ENCODE assay signal across 18 cellular contexts in the genomic region with DNA sequence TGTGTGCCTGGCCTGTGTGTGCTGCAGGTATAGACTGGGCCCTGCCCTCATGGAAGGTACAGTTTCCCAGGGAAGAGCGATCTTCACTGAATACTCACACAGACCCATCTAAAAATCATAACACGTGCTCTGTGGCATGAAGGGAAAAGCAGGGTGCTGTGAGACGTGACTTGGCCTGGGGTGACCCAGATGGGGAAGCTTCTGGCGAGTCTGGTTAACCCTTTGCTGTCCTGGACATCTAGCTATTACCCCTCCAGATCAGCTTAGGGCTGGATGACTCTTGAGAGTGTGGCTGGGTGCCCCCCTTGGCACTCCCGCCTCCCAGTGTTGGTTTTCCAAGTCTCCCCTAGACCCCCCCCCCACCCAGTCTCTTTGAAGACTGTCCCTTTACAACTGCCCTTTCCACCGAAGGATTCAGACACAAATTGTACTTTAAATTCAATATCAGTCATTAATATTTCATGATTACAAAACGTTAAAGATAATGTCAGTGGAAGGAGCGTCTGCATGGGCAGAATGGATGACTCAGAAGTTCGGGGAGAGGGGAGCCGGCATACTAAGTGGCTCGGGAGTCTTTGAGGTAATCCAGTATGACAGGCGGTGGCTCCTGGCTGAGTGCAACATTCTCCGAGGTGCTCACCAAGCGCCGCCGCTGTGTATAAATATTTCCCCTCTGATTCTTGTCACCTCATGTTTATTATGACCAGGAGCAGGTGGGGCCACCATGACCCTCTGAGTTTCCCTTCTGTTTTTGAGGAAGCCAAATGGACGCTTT.
DNase-seq lines count a peak whose midpoint lies in the region; ATAC-seq, FAIRE-seq and TF ChIP-seq lines count a peak whose summit lies in the region.
"Had no signal": no experiment of that assay in that cellular context is flagged by ENCODE, and none has a peak within 500 bp of the region (broad histone marks: within the 10 kb centered on the region; RNA-seq: fewer than 3 reads in every experiment).

No MANE protein-coding gene starts in this region.

- peak; percentile 91 for ATAC-seq in SK-N-SH treated with all-trans-retinoic acid at 6 μM for 48 hours
- no peak for ATAC-seq in HG03342 (IDR thresholded peaks at IDR 0.05; ENCODE audit: unreplicated experiment)
- ATAC-seq: CD8-positive, alpha-beta T cell had no signal

- DNase-seq in NCI-H2171 treated with DMSO at 0.1 percent for 48 hours (lab: John Stamatoyannopoulos, UW) (peak; percentile 38), NCI-H2171 (lab: John Stamatoyannopoulos, UW) (no peak), cerebellum (ENCODE audit: low spot score) (peak; percentile 42), urothelium cell line (ENCODE audit: low spot score) (peak; percentile 46), UCSD-AML1 (lab: John Stamatoyannopoulos, UW; ENCODE audit: unreplicated experiment) (no peak)
- no peak for DNase-seq in stimulated activated naive CD4-positive, alpha-beta T cell (lab: John Stamatoyannopoulos, UW)
- DNase-seq: Calu3; CD8-positive, alpha-beta T cell; H9; Kasumi-1; MM.1S; NCI-H1694 treated with DMSO at 0.1 percent for 48 hours; NCI-H2227 treated with DMSO at 0.1 percent for 48 hours; PC-9; SIG-M5 had no signal

- no peak for FAIRE-seq in urothelium cell line (lab: Jason Lieb, UNC)
- FAIRE-seq: A204.1 had no signal

TF ChIP-seq in SK-N-SH treated with all-trans-retinoic acid at 6 μM for 48 hours, 23 proteins besides CTCF, POLR2A, EP300 and RAD21:
- TF ChIP-seq SNAI2 (CRISPR knock-in tag; IDR thresholded peaks at IDR 0.05) (no peak), ISL1 (CRISPR knock-in tag; IDR thresholded peaks at IDR 0.05) (peak; percentile 75)

Comparison
In these comparisons a context has a peak if more than half of its experiments do, and no peak if none do; other contexts are left out.
1. DNase-seq: peak in NCI-H2171 treated with DMSO at 0.1 percent for 48 hours (single experiment), cerebellum (single experiment) and urothelium cell line (single experiment); none in NCI-H2171 (single experiment), stimulated activated naive CD4-positive, alpha-beta T cell (0 of 6) and UCSD-AML1 (single experiment).